ENCODE assay signal across 10 cellular contexts in the genomic region with DNA sequence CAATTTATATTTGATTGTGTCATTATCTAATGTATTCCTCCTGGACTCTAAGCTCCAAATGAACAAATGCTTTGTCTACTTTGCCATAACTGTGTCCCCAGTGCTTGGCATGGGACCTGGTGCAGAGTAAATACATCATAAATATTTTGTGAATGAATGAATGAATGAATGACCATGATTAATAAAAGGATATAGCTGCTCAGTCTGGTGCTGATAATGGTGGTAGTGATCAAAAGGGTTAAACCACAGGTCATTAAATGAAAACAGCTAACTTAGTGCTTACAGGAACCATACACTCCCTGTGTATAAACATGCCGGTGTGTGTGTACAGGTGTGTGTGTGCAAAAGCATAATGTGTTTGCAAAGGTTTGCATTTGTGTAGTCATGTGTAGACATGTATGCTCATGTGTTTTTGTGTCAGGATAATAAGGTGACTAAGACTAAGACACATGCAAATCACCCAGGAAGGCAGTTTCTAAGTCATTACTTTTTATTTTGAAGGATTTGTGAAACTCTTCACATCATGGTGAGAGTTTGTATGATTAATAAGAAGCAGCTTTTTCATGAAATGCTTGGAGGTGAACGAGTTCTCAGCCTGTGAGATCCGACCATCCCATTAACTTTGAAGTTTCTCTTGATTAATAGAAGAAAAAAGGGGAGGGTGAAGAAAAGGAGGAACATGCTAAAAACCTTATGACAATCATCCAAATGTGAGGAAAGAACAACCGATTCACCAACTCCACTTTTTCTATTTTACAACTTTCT. TPM values are rescaled to one million over a fixed set of nuclear protein-coding genes. Genes with fewer than 3 reads are reported as not detected.
DNase-seq lines count a peak whose midpoint lies in the region; ATAC-seq and TF ChIP-seq lines count a peak whose summit lies in the region.
"Had no signal": no experiment of that assay in that cellular context is flagged by ENCODE, and none has a peak within 500 bp of the region (broad histone marks: within the 10 kb centered on the region; RNA-seq: fewer than 3 reads in every experiment).

No MANE protein-coding gene starts in this region.

- DNase-seq in nephron progenitor cell (no peak), NCI-H146 (lab: John Stamatoyannopoulos, UW) (no peak), mammary epithelial cell (no peak)
- no peak for DNase-seq in effector CD4-positive, alpha-beta T cell
- DNase-seq in activated CD4-positive, alpha-beta memory T cell treated with anti-CD3 and anti-CD28 coated beads for 36 hours, result no peak
- DNase-seq: activated naive CD8-positive, alpha-beta T cell treated with anti-CD3 and anti-CD28 coated beads for 36 hours; DMS79 had no signal

- peaks cover 7% of the 10 kb centered on the region for H3K4me1 ChIP-seq in mammary epithelial cell (ENCODE audit: insufficient read depth, low read length)

- H3K4me3 Mint-ChIP-seq in nephron progenitor cell, result no peak overlapping the region
- H3K4me3 Mint-ChIP-seq in activated CD4-positive, alpha-beta memory T cell treated with anti-CD3 and anti-CD28 coated beads for 36 hours, result no peak overlapping the region
- H3K4me3 Mint-ChIP-seq: activated naive CD8-positive, alpha-beta T cell treated with anti-CD3 and anti-CD28 coated beads for 36 hours had no signal

- no peaks in the 10 kb centered on the region for H3K9me3 ChIP-seq in mammary epithelial cell (replicated peaks; ENCODE audit: insufficient read depth, low read length)

- peak; percentile 78 for ATAC-seq in GM18858 (IDR thresholded peaks at IDR 0.05; ENCODE audit: unreplicated experiment)
- peak; percentile 52 for ATAC-seq in GM21825 (IDR thresholded peaks at IDR 0.05; ENCODE audit: unreplicated experiment)
- peak; percentile 69 for ATAC-seq in HG03520 (IDR thresholded peaks at IDR 0.05; ENCODE audit: unreplicated experiment)

- 75% methylated on average over 4 of the region's 4 CpGs for WGBS in mammary epithelial cell (ENCODE audit: low coverage, missing lambda C conversion rate)

- no peak overlapping the region for H3K4me2 ChIP-seq in mammary epithelial cell (ENCODE audit: insufficient read depth, low read depth, low read length)

- POLR2A ChIA-PET in activated CD4-positive, alpha-beta memory T cell treated with anti-CD3 and anti-CD28 coated beads for 36 hours (lab: Charles Lee), result no interaction called here

- in situ Hi-C loops in mammary epithelial cell (cut with MboI; ENCODE audit: low sequenced_read_pairs in 2 of 2), result loop anchor here (5.0 kb wide), 1 partner anchor 80 kb away; no protein-coding TSS in a partner anchor

- intact Hi-C loops in activated CD4-positive, alpha-beta memory T cell treated with anti-CD3 and anti-CD28 coated beads for 36 hours (cut with micrococcal nuclease), result loop anchor here (1.0 to 5.0 kb wide), 2 partner anchors 59 to 95 kb away; a partner anchor contains a TSS
- intact Hi-C loops in mammary epithelial cell (cut with micrococcal nuclease), result no loop called here

- CTCF ChIA-PET in activated CD4-positive, alpha-beta memory T cell treated with anti-CD3 and anti-CD28 coated beads for 36 hours (lab: Charles Lee), result interaction anchor here (0.8 to 3.7 kb wide), 8 partner anchors 10 to 481 kb away, joined by 3 to 58 read pairs (median 8); a partner anchor contains a TSS
- CTCF ChIA-PET in mammary epithelial cell (lab: Charles Lee; ENCODE audit: low non-redundant PET), result no interaction called here

- no TSS peak for BruUV-seq in mammary epithelial cell (replicated peaks; lab: Mats Ljungman, UMichigan)

- peak overlapping the region; percentile 89 for H3K27ac Mint-ChIP-seq in nephron progenitor cell
- H3K27ac Mint-ChIP-seq in activated CD4-positive, alpha-beta memory T cell treated with anti-CD3 and anti-CD28 coated beads for 36 hours, result no peak overlapping the region
- H3K27ac Mint-ChIP-seq: activated naive CD8-positive, alpha-beta T cell treated with anti-CD3 and anti-CD28 coated beads for 36 hours had no signal

- H2AFZ ChIP-seq in mammary epithelial cell (ENCODE audit: low read depth, low read length), result no peak overlapping the region

- H3K4me1 Mint-ChIP-seq in nephron progenitor cell, result peaks cover 31% of the 10 kb centered on the region
- peaks cover 15% of the 10 kb centered on the region for H3K4me1 Mint-ChIP-seq in activated CD4-positive, alpha-beta memory T cell treated with anti-CD3 and anti-CD28 coated beads for 36 hours (ENCODE audit: low read depth)

- no peaks in the 10 kb centered on the region for H4K20me1 ChIP-seq in mammary epithelial cell (ENCODE audit: insufficient read depth, low read length)

- TF ChIP-seq CTCF in nephron progenitor cell (IDR thresholded peaks at IDR 0.05) (no peak), mammary epithelial cell (conservative IDR thresholded peaks at IDR 0.05 in 1 of 2, IDR thresholded peaks at IDR 0.05 in 1 of 2; ENCODE audit: extremely low read depth in 1 of 2, insufficient read depth in 1 of 2, low read depth in 1 of 2, low read length in 2 of 2) (no peak)

- no peaks in the 10 kb centered on the region for H3K79me2 ChIP-seq in mammary epithelial cell (ENCODE audit: insufficient read depth, low read length)

- H3K27me3 Mint-ChIP-seq in nephron progenitor cell (ENCODE audit: low read depth, poor library complexity), result no peaks in the 10 kb centered on the region
- H3K27me3 Mint-ChIP-seq in activated CD4-positive, alpha-beta memory T cell treated with anti-CD3 and anti-CD28 coated beads for 36 hours, result peaks cover 3% of the 10 kb centered on the region
- H3K27me3 Mint-ChIP-seq: activated naive CD8-positive, alpha-beta T cell treated with anti-CD3 and anti-CD28 coated beads for 36 hours had no signal

- H3K4me3 ChIP-seq in mammary epithelial cell (replicated peaks in 1 of 3; ENCODE audit: insufficient read depth in 1 of 3, low read depth in 2 of 3, low read length in 3 of 3), result no peak overlapping the region

- peaks cover 27% of the 10 kb centered on the region for H3K36me3 ChIP-seq in mammary epithelial cell (ENCODE audit: insufficient read depth, low read length)

- no peak overlapping the region for H3K9ac ChIP-seq in mammary epithelial cell (ENCODE audit: insufficient read depth, low read length)

- H3K27ac ChIP-seq in mammary epithelial cell (ENCODE audit: insufficient read depth, low read depth, low read length), result no peak overlapping the region

- peaks cover 44% of the 10 kb centered on the region for H3K36me3 Mint-ChIP-seq in nephron progenitor cell (ENCODE audit: low read depth)
- no peaks in the 10 kb centered on the region for H3K36me3 Mint-ChIP-seq in activated CD4-positive, alpha-beta memory T cell treated with anti-CD3 and anti-CD28 coated beads for 36 hours
- H3K36me3 Mint-ChIP-seq: activated naive CD8-positive, alpha-beta T cell treated with anti-CD3 and anti-CD28 coated beads for 36 hours had no signal

- dilution Hi-C loops in mammary epithelial cell (cut with HindIII; ENCODE audit: low sequenced_read_pairs), result no loop called here

- H3K27me3 ChIP-seq in mammary epithelial cell (ENCODE audit: insufficient read depth, low read length), result no peaks in the 10 kb centered on the region

- no peaks in the 10 kb centered on the region for H3K9me3 Mint-ChIP-seq in nephron progenitor cell
- no peaks in the 10 kb centered on the region for H3K9me3 Mint-ChIP-seq in activated CD4-positive, alpha-beta memory T cell treated with anti-CD3 and anti-CD28 coated beads for 36 hours
- H3K9me3 Mint-ChIP-seq: activated naive CD8-positive, alpha-beta T cell treated with anti-CD3 and anti-CD28 coated beads for 36 hours had no signal

RNA-seq across cellular contexts. Expression of a gene that starts 24.6 kb away (rescaled TPM):
- total RNA-seq in activated CD4-positive, alpha-beta memory T cell treated with anti-CD3 and anti-CD28 coated beads for 36 hours, result not detected
- 100 to 1,000 TPM; 222 to 382 TPM for total RNA-seq in mammary epithelial cell
- 585 TPM for polyA plus RNA-seq in mammary epithelial cell
- polyA minus RNA-seq in mammary epithelial cell, result 590 TPM

Comparison
In these comparisons a context has a peak if more than half of its experiments do, and no peak if none do; other contexts are left out.
1. RNA of a gene that starts 24.6 kb away (total RNA-seq): 222 to 382 TPM in mammary epithelial cell; not detected in activated CD4-positive, alpha-beta memory T cell treated with anti-CD3 and anti-CD28 coated beads for 36 hours; every median in the first group is over 100 times any median in the second.
2. Peak in every context shown above with its lines, with median percentiles within 50 percentile points of each other: ATAC-seq.